ENCODE assay signal across 27 cellular contexts in genomic region chr13:27658569-27658968, GRCh38. TPM values are rescaled to one million over a fixed set of nuclear protein-coding genes. Genes with fewer than 3 reads are reported as not detected.
DNase-seq lines count a peak whose midpoint lies in the region; ATAC-seq, FAIRE-seq and TF ChIP-seq lines count a peak whose summit lies in the region.
"Had no signal": no experiment of that assay in that cellular context is flagged by ENCODE, and none has a peak within 500 bp of the region (broad histone marks: within the 10 kb centered on the region; RNA-seq: fewer than 3 reads in every experiment).

No MANE protein-coding gene starts in this region.

- no peaks in the 10 kb centered on the region for H4K20me1 ChIP-seq in keratinocyte (ENCODE audit: control insufficient read depth, extremely low read depth, insufficient read depth, low read length)

- H3K27ac Mint-ChIP-seq in chondrocyte (ENCODE audit: unreplicated experiment): peak overlapping the region; percentile 67
- H3K27ac Mint-ChIP-seq in CD8-positive, alpha-beta memory T cell: peak overlapping the region in 1 of 8 donors; percentile 75
- H3K27ac Mint-ChIP-seq: activated CD8-positive, alpha-beta memory T cell treated with anti-CD3 and anti-CD28 coated beads, Interleukin-2, amount 10 ng/mL, durations not matched to agents 7 days and 5 days; activated naive CD8-positive, alpha-beta T cell; CD4-positive, alpha-beta T cell; stimulated activated naive CD8-positive, alpha-beta T cell treated with anti-CD3 and anti-CD28 coated beads, Interleukin-15, amount 100 ng/mL, for 72 hours had no signal

- DNase-seq in LHCN-M2 (ENCODE audit: low read depth) (peak; percentile 49), chondrocyte (ENCODE audit: low spot score) (no peak), keratinocyte (ENCODE audit: low read depth, low spot score) (no peak), colonic mucosa (no peak), head of caudate nucleus (no peak)
- DNase-seq in CD8-positive, alpha-beta memory T cell: no peak
- DNase-seq: ACHN; activated CD4-positive, alpha-beta T cell treated with anti-CD3 and anti-CD28 coated beads for 48 hours; activated CD8-positive, alpha-beta memory T cell treated with anti-CD3 and anti-CD28 coated beads, Interleukin-2, amount 10 ng/mL, durations not matched to agents 7 days and 5 days; brain microvascular endothelial cell; CD4-positive, alpha-beta T cell; dorsolateral prefrontal cortex; naive thymus-derived CD8-positive, alpha-beta T cell; NCI-H1048; NCI-H2081 treated with DMSO at 0.1 percent for 48 hours; NCI-H510A treated with DMSO at 0.1 percent for 48 hours; sigmoid colon; stimulated activated naive CD8-positive, alpha-beta T cell treated with anti-CD3 and anti-CD28 coated beads, Interleukin-15, amount 100 ng/mL, for 72 hours; upper lobe of left lung had no signal

- peaks cover 30% of the 10 kb centered on the region for H3K4me1 Mint-ChIP-seq in chondrocyte (ENCODE audit: low read depth)
- H3K4me1 Mint-ChIP-seq in CD8-positive, alpha-beta memory T cell: peaks cover 4 to 25% (median 10%) of the 10 kb centered on the region in 3 donors

- H3K36me3 ChIP-seq in ACC112 (ENCODE audit: insufficient read depth, low read length) (no peaks in the 10 kb centered on the region), keratinocyte (ENCODE audit: control insufficient read depth in 2 of 2, extremely low read depth in 1 of 2, insufficient read depth in 2 of 2, low read length in 2 of 2) (peaks cover 0 to 2% of the 10 kb centered on the region in 2 experiments), colonic mucosa (no peaks in the 10 kb centered on the region)
- H3K36me3 ChIP-seq in CD8-positive, alpha-beta memory T cell (ENCODE audit: insufficient read depth, low read length): no peaks in the 10 kb centered on the region
- H3K36me3 ChIP-seq: brain microvascular endothelial cell, esophagus muscularis mucosa, sigmoid colon had no signal

- no peaks in the 10 kb centered on the region for H3K27me3 ChIP-seq in ACC112 (ENCODE audit: insufficient read depth, low read length)
- no peaks in the 10 kb centered on the region for H3K27me3 ChIP-seq in keratinocyte (ENCODE audit: control insufficient read depth, extremely low read depth, insufficient read depth, low read length)
- H3K27me3 ChIP-seq in colonic mucosa: no peaks in the 10 kb centered on the region
- H3K27me3 ChIP-seq in CD8-positive, alpha-beta memory T cell (ENCODE audit: insufficient read depth, low read length, poor library complexity, severe bottlenecking): no peaks in the 10 kb centered on the region
- H3K27me3 ChIP-seq: brain microvascular endothelial cell, dorsolateral prefrontal cortex, esophagus muscularis mucosa, hepatocyte, sigmoid colon, upper lobe of left lung had no signal

- peaks cover 15% of the 10 kb centered on the region for H3K4me1 ChIP-seq in ACC112 (ENCODE audit: control insufficient read depth, insufficient read depth, low read length, unreplicated experiment)
- peaks cover 29% of the 10 kb centered on the region for H3K4me1 ChIP-seq in keratinocyte (ENCODE audit: control insufficient read depth, extremely low read depth, insufficient read depth, low read length)
- H3K4me1 ChIP-seq in colonic mucosa: no peaks in the 10 kb centered on the region
- no peaks in the 10 kb centered on the region for H3K4me1 ChIP-seq in CD8-positive, alpha-beta memory T cell (ENCODE audit: insufficient read depth, low read length)
- H3K4me1 ChIP-seq: parathyroid adenoma had no signal

- no peaks in the 10 kb centered on the region for H3K27me3 Mint-ChIP-seq in chondrocyte (ENCODE audit: low read depth)
- H3K27me3 Mint-ChIP-seq in CD8-positive, alpha-beta memory T cell: no peaks in the 10 kb centered on the region
- H3K27me3 Mint-ChIP-seq: activated CD8-positive, alpha-beta memory T cell treated with anti-CD3 and anti-CD28 coated beads, Interleukin-2, amount 10 ng/mL, durations not matched to agents 7 days and 5 days; activated naive CD8-positive, alpha-beta T cell; CD4-positive, alpha-beta T cell; naive thymus-derived CD8-positive, alpha-beta T cell; stimulated activated naive CD8-positive, alpha-beta T cell treated with anti-CD3 and anti-CD28 coated beads, Interleukin-15, amount 100 ng/mL, for 72 hours had no signal

- H3K4me3 Mint-ChIP-seq in chondrocyte (ENCODE audit: unreplicated experiment): no peak overlapping the region
- no peak overlapping the region for H3K4me3 Mint-ChIP-seq in CD8-positive, alpha-beta memory T cell
- H3K4me3 Mint-ChIP-seq: activated CD8-positive, alpha-beta memory T cell treated with anti-CD3 and anti-CD28 coated beads, Interleukin-2, amount 10 ng/mL, durations not matched to agents 7 days and 5 days; activated naive CD8-positive, alpha-beta T cell; CD4-positive, alpha-beta T cell; naive thymus-derived CD8-positive, alpha-beta T cell; stimulated activated naive CD8-positive, alpha-beta T cell treated with anti-CD3 and anti-CD28 coated beads, Interleukin-15, amount 100 ng/mL, for 72 hours had no signal

- TF ChIP-seq CTCF in chondrocyte (IDR thresholded peaks at IDR 0.05) (no peak), keratinocyte (optimal IDR thresholded peaks at IDR 0.05 in 1 of 3, IDR thresholded peaks at IDR 0.05 in 1 of 3, conservative IDR thresholded peaks at IDR 0.05 in 1 of 3; ENCODE audit: extremely low read depth in 1 of 3, insufficient read depth in 2 of 3, low read length in 3 of 3) (no peak), colonic mucosa (IDR thresholded peaks at IDR 0.05) (no peak)

- POLR2A ChIA-PET in CD8-positive, alpha-beta memory T cell (lab: Charles Lee): no interaction called here

- H3K9me3 ChIP-seq in keratinocyte (ENCODE audit: control insufficient read depth, low read depth, low read length) (no peaks in the 10 kb centered on the region), colonic mucosa (no peaks in the 10 kb centered on the region)
- H3K9me3 ChIP-seq in CD8-positive, alpha-beta memory T cell (ENCODE audit: low read length): no peaks in the 10 kb centered on the region
- H3K9me3 ChIP-seq: esophagus muscularis mucosa, sigmoid colon, upper lobe of left lung had no signal

- peak overlapping the region; percentile 43 for H3K27ac ChIP-seq in ACC112 (ENCODE audit: low read depth, low read length)
- no peak overlapping the region for H3K27ac ChIP-seq in keratinocyte (ENCODE audit: control insufficient read depth, insufficient read depth, low read length)
- no peak overlapping the region for H3K27ac ChIP-seq in colonic mucosa
- H3K27ac ChIP-seq in CD8-positive, alpha-beta memory T cell (ENCODE audit: low read depth, low read length): no peak overlapping the region
- H3K27ac ChIP-seq: brain microvascular endothelial cell, dorsolateral prefrontal cortex, esophagus muscularis mucosa, KMS-11, parathyroid adenoma, sigmoid colon, upper lobe of left lung had no signal

- no peak overlapping the region for H3K9ac ChIP-seq in keratinocyte (ENCODE audit: control insufficient read depth, extremely low read depth, insufficient read depth, low read length)
- no peak overlapping the region for H3K9ac ChIP-seq in colonic mucosa (ENCODE audit: low read depth in 2 of 2, low read length in 2 of 2)
- H3K9ac ChIP-seq: KMS-11, parathyroid adenoma had no signal

- peak overlapping the region; percentile 4 for H3K4me2 ChIP-seq in keratinocyte (ENCODE audit: control insufficient read depth, extremely low read depth, insufficient read depth, low read depth, low read length)
- H3K4me2 ChIP-seq: hepatocyte, KMS-11 had no signal

- dilution Hi-C loops in keratinocyte (cut with MboI; ENCODE audit: extremely low pct_ligation_motif_present, low sequenced_read_pairs): no loop called here

- H2AFZ ChIP-seq in ACC112 (ENCODE audit: low read length, unreplicated experiment): no peak overlapping the region
- H2AFZ ChIP-seq in keratinocyte (ENCODE audit: control insufficient read depth, low read length): no peak overlapping the region
- H2AFZ ChIP-seq: hepatocyte, parathyroid adenoma had no signal

- CTCF ChIA-PET in CD8-positive, alpha-beta memory T cell (lab: Charles Lee): interaction anchor here (0.9 kb wide), 1 partner anchor 10 kb away, joined by 3 read pairs; no protein-coding TSS in a partner anchor

- intact Hi-C loops in colonic mucosa (cut with DNase I) (no loop called here), head of caudate nucleus (cut with DNase I) (no loop called here)

- no peaks in the 10 kb centered on the region for H3K9me3 Mint-ChIP-seq in chondrocyte (ENCODE audit: low read depth)
- H3K9me3 Mint-ChIP-seq in CD8-positive, alpha-beta memory T cell: no peaks in the 10 kb centered on the region
- H3K9me3 Mint-ChIP-seq: CD4-positive, alpha-beta T cell; naive thymus-derived CD8-positive, alpha-beta T cell; stimulated activated naive CD8-positive, alpha-beta T cell treated with anti-CD3 and anti-CD28 coated beads, Interleukin-15, amount 100 ng/mL, for 72 hours had no signal

- H3K9me1 ChIP-seq in keratinocyte (ENCODE audit: control insufficient read depth, extremely low read depth, insufficient read depth, low read length): no peaks in the 10 kb centered on the region

- H3K36me3 Mint-ChIP-seq in chondrocyte (ENCODE audit: low read depth): peaks cover 2% of the 10 kb centered on the region
- H3K36me3 Mint-ChIP-seq in CD8-positive, alpha-beta memory T cell: peaks cover 0 to 20% (median 1%) of the 10 kb centered on the region in 3 donors

- H3K4me3 ChIP-seq in ACC112 (ENCODE audit: low read depth, low read length) (no peak overlapping the region), keratinocyte (ENCODE audit: control insufficient read depth in 2 of 3, extremely low read depth in 1 of 3, insufficient read depth in 2 of 3, low read depth in 1 of 3, low read length in 3 of 3) (no peak overlapping the region), colonic mucosa (no peak overlapping the region)
- H3K4me3 ChIP-seq in CD8-positive, alpha-beta memory T cell (ENCODE audit: low read length): no peak overlapping the region
- H3K4me3 ChIP-seq: dorsolateral prefrontal cortex, esophagus muscularis mucosa, hepatocyte, sigmoid colon, upper lobe of left lung had no signal

- no peak for FAIRE-seq in keratinocyte (lab: Jason Lieb, UNC)

- no peak for ATAC-seq in GM21423 (IDR thresholded peaks at IDR 0.05; ENCODE audit: unreplicated experiment)
- ATAC-seq: activated CD8-positive, alpha-beta memory T cell treated with anti-CD3 and anti-CD28 coated beads, Interleukin-2, amount 10 ng/mL, durations not matched to agents 7 days and 5 days; naive thymus-derived CD8-positive, alpha-beta T cell; Right ventricle myocardium inferior; stimulated activated naive CD8-positive, alpha-beta T cell treated with anti-CD3 and anti-CD28 coated beads, Interleukin-15, amount 100 ng/mL, for 72 hours had no signal

- H3K79me2 ChIP-seq in ACC112 (ENCODE audit: control insufficient read depth, insufficient read depth, low read length, unreplicated experiment) (no peaks in the 10 kb centered on the region), keratinocyte (ENCODE audit: control insufficient read depth, insufficient read depth, low read length) (peaks cover 4% of the 10 kb centered on the region)
- H3K79me2 ChIP-seq: parathyroid adenoma had no signal

RNA-seq across cellular contexts. Expression of gene POLR1D, which starts 36.9 kb away (rescaled TPM):
- 70.5 and 78.5 TPM in 2 replicates for total RNA-seq in LHCN-M2 (2014; rRNA removed)
- polyA plus RNA-seq in LHCN-M2 (2012): 73.9 TPM
- 64.7 to 75.2 TPM (median 72.4 TPM) in 3 replicates for total RNA-seq in chondrocyte
- polyA plus RNA-seq in keratinocyte: 152 to 235 TPM (median 204 TPM) in 3 replicates
- 183 TPM for polyA plus RNA-seq in keratinocyte (2011; ENCODE audit: low read depth)
- 199 and 322 TPM in 2 replicates for polyA plus RNA-seq in keratinocyte (2011; cell fraction: cytosol; rRNA removed)
- 96.8 and 102 TPM in 2 replicates for polyA plus RNA-seq in keratinocyte (2011; cell fraction: nucleus; rRNA removed)
- polyA plus RNA-seq in keratinocyte (2012; ENCODE audit: low replicate concordance): 193 and 217 TPM in 2 replicates
- polyA minus RNA-seq in keratinocyte: 29.4 to 86.5 TPM (median 63.1 TPM) in 3 replicates
- 79.4 TPM for polyA minus RNA-seq in keratinocyte (2011; cell fraction: cytosol; rRNA and poly(A)+ RNA removed)
- polyA minus RNA-seq in keratinocyte (2011; cell fraction: nucleus; rRNA and poly(A)+ RNA removed): 18.8 and 27.7 TPM in 2 replicates
- total RNA-seq in colonic mucosa: 100 to 1,000 TPM; 123 to 124 TPM
- total RNA-seq in CD8-positive, alpha-beta memory T cell: 100 to 1,000 TPM; 134 to 137 TPM
- 135 TPM for polyA plus RNA-seq in CD8-positive, alpha-beta memory T cell

RNA-seq across cellular contexts. Expression of gene LNX2, which starts 38.2 kb away (rescaled TPM):
- total RNA-seq in LHCN-M2 (2014; rRNA removed) (7.3 and 7.8 TPM in 2 replicates), chondrocyte (9.1 to 9.8 TPM (median 9.2 TPM) in 3 replicates), colonic mucosa (10 to 100 TPM; 22.4 to 30.3 TPM)
- polyA plus RNA-seq in LHCN-M2 (2012): 2.2 TPM
- polyA plus RNA-seq in keratinocyte: 12.1 to 17.0 TPM (median 14.4 TPM) in 3 replicates
- 5.5 TPM for polyA plus RNA-seq in keratinocyte (2011; ENCODE audit: low read depth)
- polyA plus RNA-seq in keratinocyte (2011; cell fraction: cytosol; rRNA removed): 9.5 and 13.5 TPM in 2 replicates
- polyA plus RNA-seq in keratinocyte (2011; cell fraction: nucleus; rRNA removed): 18.1 and 19.1 TPM in 2 replicates
- polyA plus RNA-seq in keratinocyte (2012; ENCODE audit: low replicate concordance): 9.1 and 10.4 TPM in 2 replicates
- polyA minus RNA-seq in keratinocyte: 16.2 to 22.1 TPM (median 19.6 TPM) in 3 replicates
- polyA minus RNA-seq in keratinocyte (2011; cell fraction: cytosol; rRNA and poly(A)+ RNA removed): 11.5 TPM
- polyA minus RNA-seq in keratinocyte (2011; cell fraction: nucleus; rRNA and poly(A)+ RNA removed): 17.7 and 35.8 TPM in 2 replicates
- 1 to 10 TPM; 4.4 to 4.7 TPM for total RNA-seq in CD8-positive, alpha-beta memory T cell
- 5.0 TPM for polyA plus RNA-seq in CD8-positive, alpha-beta memory T cell
